ENCODE assay signal across 8 cellular contexts in genomic region chr11:111978028-111978771, GRCh38.
DNase-seq lines count a peak whose midpoint lies in the region; ATAC-seq and TF ChIP-seq lines count a peak whose summit lies in the region.

No MANE protein-coding gene starts in this region.

- peaks cover 14% of the 10 kb centered on the region for H3K4me1 Mint-ChIP-seq in stimulated activated naive CD8-positive, alpha-beta T cell treated with anti-CD3 and anti-CD28 coated beads, Interleukin-15, amount 100 ng/mL, for 72 hours

- H3K27ac Mint-ChIP-seq in stimulated activated naive CD8-positive, alpha-beta T cell treated with anti-CD3 and anti-CD28 coated beads, Interleukin-15, amount 100 ng/mL, for 72 hours, result no peak overlapping the region

- peak; percentile 84 for DNase-seq in EH (ENCODE audit: low read depth)
- DNase-seq in OCI-M1 (lab: John Stamatoyannopoulos, UW), result peak; percentile 39
- peak; percentile 87 for DNase-seq in coronary artery (ENCODE audit: low spot score)
- no peak for DNase-seq in stimulated activated naive CD8-positive, alpha-beta T cell treated with anti-CD3 and anti-CD28 coated beads, Interleukin-15, amount 100 ng/mL, for 72 hours
- no peak for DNase-seq in GM19238 (ENCODE audit: insufficient read length, low spot score)
- no peak for DNase-seq in SW 1271 (lab: John Stamatoyannopoulos, UW)
- no peak for DNase-seq in central memory CD4-positive, alpha-beta T cell

- no peak for ATAC-seq in stimulated activated naive CD8-positive, alpha-beta T cell treated with anti-CD3 and anti-CD28 coated beads, Interleukin-15, amount 100 ng/mL, for 72 hours

- TF ChIP-seq CTCF in coronary artery (IDR thresholded peaks at IDR 0.05), result no peak

- peak overlapping the region; percentile 74 for H3K4me3 ChIP-seq in coronary artery

- H3K27me3 ChIP-seq in layer of hippocampus (ENCODE audit: control insufficient read depth, insufficient read depth, low read length), result no peaks in the 10 kb centered on the region

- peak overlapping the region; percentile 95 to 96 for H3K27ac ChIP-seq in coronary artery
- H3K27ac ChIP-seq in layer of hippocampus (ENCODE audit: low read depth, low read length), result peak overlapping the region; percentile 97

- no peaks in the 10 kb centered on the region for H3K9me3 Mint-ChIP-seq in stimulated activated naive CD8-positive, alpha-beta T cell treated with anti-CD3 and anti-CD28 coated beads, Interleukin-15, amount 100 ng/mL, for 72 hours

- peaks cover 44% of the 10 kb centered on the region for H3K27me3 Mint-ChIP-seq in stimulated activated naive CD8-positive, alpha-beta T cell treated with anti-CD3 and anti-CD28 coated beads, Interleukin-15, amount 100 ng/mL, for 72 hours

- peak overlapping the region; percentile 74 to 81 for H3K4me3 Mint-ChIP-seq in stimulated activated naive CD8-positive, alpha-beta T cell treated with anti-CD3 and anti-CD28 coated beads, Interleukin-15, amount 100 ng/mL, for 72 hours

Comparison
In these comparisons a context has a peak if more than half of its experiments do, and no peak if none do; other contexts are left out.
1. DNase-seq: peak in EH (single experiment), OCI-M1 (single experiment) and coronary artery (single experiment); none in stimulated activated naive CD8-positive, alpha-beta T cell treated with anti-CD3 and anti-CD28 coated beads, Interleukin-15, amount 100 ng/mL, for 72 hours (0 of 2), GM19238 (single experiment), SW 1271 (0 of 2) and central memory CD4-positive, alpha-beta T cell (single experiment).